16 cellular contexts compared by ENCODE assay signal in the genomic region with DNA sequence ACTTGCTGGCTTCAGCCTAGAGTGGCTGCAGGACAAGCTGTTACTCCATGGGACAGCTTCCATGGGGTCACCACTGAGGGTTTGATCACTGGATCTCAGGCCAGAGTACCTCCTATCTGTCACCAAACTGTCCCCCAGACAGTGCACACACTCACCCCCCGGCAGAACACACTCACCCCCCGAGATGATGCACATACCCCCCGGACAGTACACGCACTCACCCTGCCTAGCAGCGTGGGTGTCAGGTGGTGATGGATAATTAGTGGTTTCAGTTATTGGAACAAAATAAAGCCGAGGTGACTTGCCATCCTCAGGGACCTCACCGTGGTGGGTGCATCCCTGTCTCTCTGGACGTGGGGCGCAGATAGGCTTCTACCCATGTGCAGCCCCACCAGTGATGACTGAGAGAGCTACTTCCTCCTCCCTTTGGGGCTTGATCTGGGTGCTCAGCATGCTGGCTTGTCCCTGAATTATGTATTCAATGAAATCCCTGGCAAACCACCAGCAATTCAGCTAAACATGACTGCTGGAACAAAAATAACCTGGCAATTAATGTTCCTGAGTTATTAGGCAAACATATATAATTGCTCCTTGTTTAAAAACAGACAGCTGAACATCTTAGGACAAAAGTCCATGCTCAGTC.
"Had no signal": no experiment of that assay in that cellular context is flagged by ENCODE, and none has a peak within 500 bp of the region (broad histone marks: within the 10 kb centered on the region; RNA-seq: fewer than 3 reads in every experiment).

No MANE protein-coding gene starts in this region.

- DNase-seq: activated CD4-positive, alpha-beta T cell treated with anti-CD3 and anti-CD28 coated beads, Interleukin-2, amount 10 ng/mL, durations not matched to agents 7 days and 5 days; activated CD4-positive, CD25-positive, alpha-beta regulatory T cell; activated CD8-positive, alpha-beta memory T cell treated with anti-CD3 and anti-CD28 coated beads for 24 hours; activated effector memory CD4-positive, alpha-beta T cell treated with Interleukin-2 at 50 U/mL for 16 hours; activated T-cell treated with anti-CD3 and anti-CD28 coated beads, Interleukin-2, amount 50 U/mL, for 1 hour; heart left ventricle; kidney; left ventricle myocardium inferior; occipital lobe; psoas muscle; right lobe of liver; stimulated activated naive B cell treated with anti-CD40 and anti-IgM and Interleukin-4, amounts not matched to agents 10 μg/mL and 1 μg/mL and 100 μg/mL, for 72 hours; trophoblast cell had no signal

- H3K4me1 ChIP-seq: psoas muscle, right lobe of liver had no signal

- H3K27ac Mint-ChIP-seq: activated CD4-positive, alpha-beta T cell treated with anti-CD3 and anti-CD28 coated beads, Interleukin-2, amount 10 ng/mL, durations not matched to agents 7 days and 5 days; activated naive CD4-positive, alpha-beta T cell treated with anti-CD3 and anti-CD28 coated beads, Interleukin-2, amount 50 U/mL, for 72 hours; memory B cell; natural killer cell treated with Interleukin-12 subunit alpha and Interleukin-12 subunit beta and Interleukin-15 and Interleukin-18, amount 100 ng/mL, for 72 hours; stimulated activated naive B cell treated with anti-CD40 and anti-IgM and Interleukin-4, amounts not matched to agents 10 μg/mL and 1 μg/mL and 100 μg/mL, for 72 hours had no signal

- H3K9me3 ChIP-seq: heart left ventricle, left ventricle myocardium inferior, psoas muscle, right lobe of liver had no signal

- H3K36me3 Mint-ChIP-seq: activated naive CD4-positive, alpha-beta T cell treated with anti-CD3 and anti-CD28 coated beads, Interleukin-2, amount 50 U/mL, for 72 hours; natural killer cell treated with Interleukin-12 subunit alpha and Interleukin-12 subunit beta and Interleukin-15 and Interleukin-18, amount 100 ng/mL, for 72 hours had no signal

- ATAC-seq: activated naive CD4-positive, alpha-beta T cell treated with anti-CD3 and anti-CD28 coated beads, Interleukin-2, amount 50 U/mL, for 72 hours; psoas muscle; stimulated activated naive B cell treated with anti-CD40 and anti-IgM and Interleukin-4, amounts not matched to agents 10 μg/mL and 1 μg/mL and 100 μg/mL, for 72 hours had no signal

- H3K4me3 ChIP-seq: heart left ventricle, left ventricle myocardium inferior, psoas muscle, right lobe of liver had no signal

- H3K9me3 Mint-ChIP-seq: activated CD4-positive, alpha-beta T cell treated with anti-CD3 and anti-CD28 coated beads, Interleukin-2, amount 10 ng/mL, durations not matched to agents 7 days and 5 days; activated naive CD4-positive, alpha-beta T cell treated with anti-CD3 and anti-CD28 coated beads, Interleukin-2, amount 50 U/mL, for 72 hours; memory B cell; natural killer cell treated with Interleukin-12 subunit alpha and Interleukin-12 subunit beta and Interleukin-15 and Interleukin-18, amount 100 ng/mL, for 72 hours had no signal

- H3K27me3 ChIP-seq: heart left ventricle, right lobe of liver had no signal

- H3K4me3 Mint-ChIP-seq: activated CD4-positive, alpha-beta T cell treated with anti-CD3 and anti-CD28 coated beads, Interleukin-2, amount 10 ng/mL, durations not matched to agents 7 days and 5 days; memory B cell; natural killer cell treated with Interleukin-12 subunit alpha and Interleukin-12 subunit beta and Interleukin-15 and Interleukin-18, amount 100 ng/mL, for 72 hours; stimulated activated naive B cell treated with anti-CD40 and anti-IgM and Interleukin-4, amounts not matched to agents 10 μg/mL and 1 μg/mL and 100 μg/mL, for 72 hours had no signal

- H3K27me3 Mint-ChIP-seq: activated CD4-positive, alpha-beta T cell treated with anti-CD3 and anti-CD28 coated beads, Interleukin-2, amount 10 ng/mL, durations not matched to agents 7 days and 5 days; memory B cell; natural killer cell treated with Interleukin-12 subunit alpha and Interleukin-12 subunit beta and Interleukin-15 and Interleukin-18, amount 100 ng/mL, for 72 hours; stimulated activated naive B cell treated with anti-CD40 and anti-IgM and Interleukin-4, amounts not matched to agents 10 μg/mL and 1 μg/mL and 100 μg/mL, for 72 hours had no signal

- H3K27ac ChIP-seq: heart left ventricle, left ventricle myocardium inferior, psoas muscle, right lobe of liver had no signal
